In genomic region chrX:129239371-129239770, GRCh38 we compare ENCODE assay signal across 2 cellular contexts.
TF ChIP-seq lines count a peak whose summit lies in the region.

No MANE protein-coding gene starts in this region.

TF ChIP-seq in IMR-90, 13 proteins besides CTCF, POLR2A, EP300 and RAD21 (continued from another document):
- TF ChIP-seq CHD1 (IDR thresholded peaks at IDR 0.05; ENCODE audit: low read depth, low read length) (no peak), RFX5 (IDR thresholded peaks at IDR 0.05; ENCODE audit: low read depth, low read length) (no peak), SMC3 (IDR thresholded peaks at IDR 0.05; ENCODE audit: low read depth, low read length) (no peak), MAFK (IDR thresholded peaks at IDR 0.05; ENCODE audit: low read depth, low read length) (no peak), ELK1 (IDR thresholded peaks at IDR 0.05; ENCODE audit: borderline replicate concordance, low read depth, low read length) (no peak), RCOR1 (IDR thresholded peaks at IDR 0.05; ENCODE audit: insufficient replicate concordance, low read length) (no peak), USF2 (IDR thresholded peaks at IDR 0.05; ENCODE audit: low read depth, low read length) (no peak), BHLHE40 (IDR thresholded peaks at IDR 0.05; ENCODE audit: low read depth, low read length) (no peak), NFE2L2 (IDR thresholded peaks at IDR 0.05; ENCODE audit: low read depth, low read length) (no peak), CEBPB (IDR thresholded peaks at IDR 0.05; ENCODE audit: low read depth, low read length) (no peak), FOS (IDR thresholded peaks at IDR 0.05; ENCODE audit: low read depth, low read length) (no peak)

TF ChIP-seq in GM23338, 12 proteins besides CTCF, POLR2A, EP300 and RAD21:
- no peak for TF ChIP-seq ZNF462 (CRISPR knock-in tag; IDR thresholded peaks at IDR 0.05)
- TF ChIP-seq EZH2phosphoT487 (IDR thresholded peaks at IDR 0.05; ENCODE audit: unreplicated experiment) = no peak
- TF ChIP-seq POLR2AphosphoS5 (IDR thresholded peaks at IDR 0.05; ENCODE audit: low read depth) = no peak
- TF ChIP-seq CREB1 (CRISPR knock-in tag; IDR thresholded peaks at IDR 0.05; ENCODE audit: low read depth) = no peak
- TF ChIP-seq NANOG (IDR thresholded peaks at IDR 0.05; ENCODE audit: borderline replicate concordance) = no peak
- no peak for TF ChIP-seq ZNF331 (CRISPR knock-in tag; IDR thresholded peaks at IDR 0.05; ENCODE audit: low read depth)
- TF ChIP-seq ZNF114 (CRISPR knock-in tag; IDR thresholded peaks at IDR 0.05) = no peak
